ENCODE assay signal across 8 cellular contexts in genomic region chr17:28896491-28896883, GRCh38. TPM values are rescaled to one million over a fixed set of nuclear protein-coding genes. Genes with fewer than 3 reads are reported as not detected.
DNase-seq lines count a peak whose midpoint lies in the region; ATAC-seq and TF ChIP-seq lines count a peak whose summit lies in the region.

No MANE protein-coding gene starts in this region.

- TF ChIP-seq CTCF in RWPE2 (IDR thresholded peaks at IDR 0.05; ENCODE audit: poor library complexity, severe bottlenecking): no peak
- no peak for TF ChIP-seq CTCF in esophagus squamous epithelium (IDR thresholded peaks at IDR 0.05)
- TF ChIP-seq CTCF in psoas muscle (IDR thresholded peaks at IDR 0.05): no peak
- TF ChIP-seq CTCF in GM10248 (IDR thresholded peaks at IDR 0.05; ENCODE audit: control extremely low read depth, extremely low read depth, low read depth, missing control alignments): no peak

- peaks cover 9% of the 10 kb centered on the region for H3K4me1 ChIP-seq in ES-I3 (ENCODE audit: insufficient read depth, low read length)
- peaks cover 24% of the 10 kb centered on the region for H3K4me1 ChIP-seq in RWPE2 (ENCODE audit: insufficient read depth, poor library complexity, severe bottlenecking)
- H3K4me1 ChIP-seq in esophagus squamous epithelium: peaks cover 37 to 85% (median 59%) of the 10 kb centered on the region in 3 donors
- peaks cover 28% of the 10 kb centered on the region for H3K4me1 ChIP-seq in psoas muscle

- WGBS in esophagus squamous epithelium, 2 donors: 2 to 9% methylated on average over 5 of the region's 5 CpGs
- WGBS in psoas muscle, 3 donors: 28 to 40% (median 38%) methylated on average over 5 of the region's 5 CpGs

- peak overlapping the region; percentile 88 for H3K27ac ChIP-seq in RWPE2 (ENCODE audit: poor library complexity, severe bottlenecking)
- peak overlapping the region; percentile 91 to 98 (median 96) for H3K27ac ChIP-seq in esophagus squamous epithelium
- peak overlapping the region; percentile 92 for H3K27ac ChIP-seq in psoas muscle

- no peak for TF ChIP-seq POLR2A in esophagus squamous epithelium (IDR thresholded peaks at IDR 0.05)

- CTCF ChIA-PET in GM10248 (lab: Yijun Ruan, JAX): interaction anchor here (0.8 to 8.0 kb wide), 10 partner anchors 8 to 248 kb away, joined by 3 to 35 read pairs (median 3); partner anchors contain the start of gene TLCD1

- H3K4me3 ChIP-seq in RWPE2 (ENCODE audit: severe bottlenecking): peak overlapping the region; percentile 53
- peak overlapping the region; percentile 79 to 98 (median 85) for H3K4me3 ChIP-seq in esophagus squamous epithelium
- H3K4me3 ChIP-seq in psoas muscle: peak overlapping the region; percentile 91

- no peak for DNase-seq in RWPE2 (ENCODE audit: low spot score)
- no peak for DNase-seq in esophagus squamous epithelium (lab: John Stamatoyannopoulos, UW)
- no peak for DNase-seq in psoas muscle
- no peak for DNase-seq in GM10248 (ENCODE audit: extremely low spot score)
- no peak for DNase-seq in NCI-H1930 (lab: John Stamatoyannopoulos, UW)
- no peak for DNase-seq in hepatic stellate cell (ENCODE audit: low spot score)

- peak overlapping the region; percentile 99 for H3K9ac ChIP-seq in ES-I3 (ENCODE audit: low read depth, low read length)

- H3K9me3 ChIP-seq in ES-I3 (ENCODE audit: control insufficient read depth, insufficient read depth, low read length) (no peaks in the 10 kb centered on the region), RWPE2 (ENCODE audit: severe bottlenecking) (no peaks in the 10 kb centered on the region), esophagus squamous epithelium (no peaks in the 10 kb centered on the region), psoas muscle (no peaks in the 10 kb centered on the region)

- H3K36me3 ChIP-seq in ES-I3 (ENCODE audit: insufficient read depth, low read length): no peaks in the 10 kb centered on the region
- H3K36me3 ChIP-seq in RWPE2 (ENCODE audit: low read depth): 0 out of 2 replicates have a peak, but pooled peaks cover 14% of the 10 kb centered on the region
- H3K36me3 ChIP-seq in esophagus squamous epithelium: peaks cover 0 to 9% (median 0%) of the 10 kb centered on the region in 3 donors
- no peaks in the 10 kb centered on the region for H3K36me3 ChIP-seq in psoas muscle (ENCODE audit: insufficient read depth in 1 of 2, low read depth in 1 of 2)

- intact Hi-C loops in esophagus squamous epithelium (cut with DNase I): no loop called here
- intact Hi-C loops in psoas muscle (cut with DNase I): loop anchor here (5.0 to 10.0 kb wide), 3 partner anchors 39 to 134 kb away; partner anchors contain the start of gene ERAL1 (in 2 of the 2)

- H3K27me3 ChIP-seq in RWPE2 (ENCODE audit: insufficient read depth, poor library complexity, severe bottlenecking): no peaks in the 10 kb centered on the region
- H3K27me3 ChIP-seq in esophagus squamous epithelium: no peaks in the 10 kb centered on the region
- H3K27me3 ChIP-seq in psoas muscle (ENCODE audit: insufficient read depth in 3 of 3, low read length in 2 of 3): no peaks in the 10 kb centered on the region

- POLR2A ChIA-PET in GM10248 (lab: Yijun Ruan, JAX): no interaction called here

- no peak; the same call in 2 of the 3 replicates for ATAC-seq in RWPE2 (ENCODE audit: low read depth)
- ATAC-seq in psoas muscle: no peak
- ATAC-seq in HG03139 (IDR thresholded peaks at IDR 0.05; ENCODE audit: unreplicated experiment): no peak

RNA-seq across cellular contexts. Expression of gene FLOT2, which starts 1.0 kb away (rescaled TPM):
- total RNA-seq in esophagus squamous epithelium (10 to 100 TPM; 44.8 to 81.8 (median 65.2) TPM), psoas muscle (10 to 100 TPM; 40.8 to 81.1 (median 43.9) TPM)
- polyA plus RNA-seq in psoas muscle: 10 to 100 TPM; 30.4 to 35.3 (median 34.0) TPM

RNA-seq across cellular contexts. Expression of gene DHRS13, which starts 6.4 kb away (rescaled TPM):
- 10 to 100 TPM; 10.3 to 17.0 (median 14.9) TPM for total RNA-seq in esophagus squamous epithelium
- 1 to 10 TPM in 2 of 4 donors, under 1 TPM in 2; 0.48 to 2.1 (median 1.1) TPM for total RNA-seq in psoas muscle
- polyA plus RNA-seq in psoas muscle: 1 to 10 TPM; 1.1 to 2.7 (median 1.2) TPM

RNA-seq across cellular contexts. Expression of gene ERAL1, which starts 41.7 kb away (rescaled TPM):
- total RNA-seq in esophagus squamous epithelium (10 to 100 TPM; 24.7 to 41.6 (median 37.8) TPM), psoas muscle (10 to 100 TPM; 38.3 to 45.6 (median 43.4) TPM)
- 10 to 100 TPM; 41.0 to 98.5 (median 58.8) TPM for polyA plus RNA-seq in psoas muscle

RNA-seq across cellular contexts. Expression of gene FAM222B, which starts 53.9 kb away (rescaled TPM):
- total RNA-seq in esophagus squamous epithelium (10 to 100 TPM in 2 of 4 donors, 1 to 10 TPM in 2; 8.0 to 16.4 (median 11.2) TPM), psoas muscle (10 to 100 TPM; 25.3 to 52.9 (median 36.0) TPM)
- 10 to 100 TPM; 22.4 to 66.2 (median 32.2) TPM for polyA plus RNA-seq in psoas muscle

RNA-seq across cellular contexts. Expression of gene PHF12, which starts 54.8 kb away (rescaled TPM):
- total RNA-seq in esophagus squamous epithelium: 10 to 100 TPM; 13.0 to 35.6 (median 18.8) TPM
- 10 to 100 TPM; 22.3 to 28.6 (median 24.4) TPM for total RNA-seq in psoas muscle
- polyA plus RNA-seq in psoas muscle: 10 to 100 TPM in 1 of 3 donors, 1 to 10 TPM in 2; 7.3 to 12.1 (median 7.7) TPM
